In genomic region chr5:65623482-65623881, GRCh38 we compare ENCODE assay signal across 7 cellular contexts. TPM values are rescaled to one million over a fixed set of nuclear protein-coding genes. Genes with fewer than 3 reads are reported as not detected.
DNase-seq lines count a peak whose midpoint lies in the region; ATAC-seq and TF ChIP-seq lines count a peak whose summit lies in the region.

No MANE protein-coding gene starts in this region.

- H3K27me3 ChIP-seq in skeletal muscle tissue (ENCODE audit: control insufficient read depth in 3 of 3, insufficient read depth in 3 of 3, low read length in 3 of 3) = no peaks in the 10 kb centered on the region

- TF ChIP-seq CTCF in fibroblast of villous mesenchyme (IDR thresholded peaks at IDR 0.05; ENCODE audit: insufficient read depth, low read depth, low read length) (no peak), omental fat pad (IDR thresholded peaks at IDR 0.05) (no peak)

- no peak for ATAC-seq in GM19455 (IDR thresholded peaks at IDR 0.05; ENCODE audit: unreplicated experiment)
- no peak for ATAC-seq in HG03280 (IDR thresholded peaks at IDR 0.05; ENCODE audit: unreplicated experiment)
- ATAC-seq in omental fat pad (ENCODE audit: low FRiP score) = no peak

- peak overlapping the region; percentile 98 to 99 (median 98) for H3K9ac ChIP-seq in skeletal muscle tissue (ENCODE audit: low read depth in 1 of 3, low read length in 3 of 3)

- H3K27ac ChIP-seq in skeletal muscle tissue (ENCODE audit: low read depth, low read length) = peak overlapping the region; percentile 83

- H3K4me3 ChIP-seq in fibroblast of villous mesenchyme (ENCODE audit: low read depth, low read length) = peak overlapping the region; percentile 99
- H3K4me3 ChIP-seq in skeletal muscle tissue (ENCODE audit: low read length in 3 of 3) = peak overlapping the region; percentile 99

- no peaks in the 10 kb centered on the region for H3K9me3 ChIP-seq in skeletal muscle tissue (ENCODE audit: control insufficient read depth in 3 of 3, low read length in 3 of 3)

- H3K36me3 ChIP-seq in skeletal muscle tissue (ENCODE audit: control insufficient read depth in 3 of 3, insufficient read depth in 3 of 3, low read length in 3 of 3) = no peaks in the 10 kb centered on the region

- peaks cover 16 to 33% (median 24%) of the 10 kb centered on the region in 3 donors for H3K4me1 ChIP-seq in skeletal muscle tissue (ENCODE audit: control insufficient read depth in 3 of 3, insufficient read depth in 3 of 3, low read length in 3 of 3)

- DNase-seq in HCEC 1CT (peak; percentile 4), T follicular helper cell (ENCODE audit: low read depth) (peak; percentile 1), fibroblast of villous mesenchyme (ENCODE audit: low read depth) (no peak), omental fat pad (ENCODE audit: low spot score) (no peak)

RNA-seq across cellular contexts. Expression of gene TRIM23, which starts 0.7 kb away (rescaled TPM):
- 26.4 and 31.5 TPM in 2 replicates for total RNA-seq in fibroblast of villous mesenchyme
- 25.6 TPM for total RNA-seq in skeletal muscle tissue
- 10 to 100 TPM in 3 of 4 donors, 1 to 10 TPM in 1; 9.1 to 19.4 (median 14.6) TPM for total RNA-seq in omental fat pad

RNA-seq across cellular contexts. Expression of gene SHLD3, which starts 1.3 kb away (rescaled TPM):
- total RNA-seq in fibroblast of villous mesenchyme (3.2 and 5.2 TPM in 2 replicates), skeletal muscle tissue (3.1 TPM), omental fat pad (1 to 10 TPM; 2.3 to 4.1 (median 3.4) TPM)

RNA-seq across cellular contexts. Expression of gene TRAPPC13, which starts 1.3 kb away (rescaled TPM):
- total RNA-seq in fibroblast of villous mesenchyme = 17.4 and 32.0 TPM in 2 replicates
- total RNA-seq in skeletal muscle tissue = 17.2 TPM
- 10 to 100 TPM; 10.2 to 16.1 (median 12.4) TPM for total RNA-seq in omental fat pad

Comparison
In these comparisons a context has a peak if more than half of its experiments do, and no peak if none do; other contexts are left out.
1. DNase-seq: peak in HCEC 1CT (single experiment) and T follicular helper cell (single experiment); none in fibroblast of villous mesenchyme (single experiment) and omental fat pad (single experiment).